In genomic region chr2:168573128-168573903, GRCh38 we compare ENCODE assay signal across 1 cellular context.
TF ChIP-seq lines count a peak whose summit lies in the region.

No MANE protein-coding gene starts in this region.

TF ChIP-seq in GM23338, 12 proteins besides CTCF, POLR2A, EP300 and RAD21 (continued from another document):
- TF ChIP-seq ZNF462 (CRISPR knock-in tag; IDR thresholded peaks at IDR 0.05): no peak
TF ChIP-seq in GM23338: peak in this region for 0.
